In the genomic region with DNA sequence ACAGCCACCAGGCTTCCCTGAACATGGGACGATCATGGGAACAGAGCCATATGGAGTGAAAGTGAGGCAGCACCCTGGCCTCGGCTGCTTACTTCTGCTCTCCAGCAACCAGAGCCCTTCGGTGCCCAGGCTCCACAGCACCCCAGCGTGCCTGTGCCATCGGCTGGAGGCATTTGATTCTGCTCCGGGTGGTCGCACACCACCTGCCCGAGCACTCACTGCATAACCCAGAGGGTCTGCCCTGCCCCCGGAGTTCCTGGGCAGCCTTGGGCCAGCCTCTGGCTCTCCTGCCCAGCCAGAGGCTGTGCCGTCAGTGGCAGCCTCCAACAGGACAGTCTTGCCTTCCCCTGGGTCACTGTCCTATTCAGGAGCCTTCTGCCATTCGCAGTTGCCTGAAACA, we compare ENCODE assay signal across 25 cellular contexts. TPM values are rescaled to one million over a fixed set of nuclear protein-coding genes. Genes with fewer than 3 reads are reported as not detected.
"Had no signal": no experiment of that assay in that cellular context is flagged by ENCODE, and none has a peak within 500 bp of the region (broad histone marks: within the 10 kb centered on the region; RNA-seq: fewer than 3 reads in every experiment).

No MANE protein-coding gene starts in this region.

- H3K4me3 ChIP-seq: MG63, SJSA1, SK-N-MC had no signal

- FAIRE-seq: HepG2, RCC 7860 had no signal

- H3K27ac ChIP-seq: SJSA1, SK-N-MC had no signal

- H3K4me1 ChIP-seq: SJSA1 had no signal

- ATAC-seq: HepG2 had no signal

- H3K36me3 ChIP-seq: MG63, SJSA1 had no signal

- H3K9me3 ChIP-seq: MG63, SJSA1 had no signal

- H3K27me3 ChIP-seq: MG63 had no signal

- DNase-seq: IMR-90, Karpas-422, KG1, MG63, NCI-H1092, NCI-H1105 treated with DMSO at 0.1 percent for 48 hours, NCI-H1417 treated with DMSO at 0.1 percent for 48 hours, NCI-H146, NCI-H1694 treated with DMSO at 0.1 percent for 48 hours, NCI-H1930, NCI-H2081, NCI-H2107, NCI-H2227 treated with DMSO at 0.1 percent for 48 hours, NCI-H524, NCI-H526 treated with DMSO at 0.1 percent for 48 hours, NCI-H748 treated with DMSO at 0.1 percent for 48 hours, Right ventricle myocardium superior, RPMI8226, SIG-M5 had no signal

RNA-seq across cellular contexts. Expression of a gene that starts 3.9 kb away (rescaled TPM):
- total RNA-seq: HepG2, HT1080, IMR-90, NCI-H460, Right ventricle myocardium superior, SJSA1 had no signal
- polyA plus RNA-seq: HepG2, IMR-90 had no signal

RNA-seq across cellular contexts. Expression of a gene that starts 10.8 kb away (rescaled TPM):
- total RNA-seq: HepG2 had no signal
- polyA plus RNA-seq: HepG2 had no signal

RNA-seq across cellular contexts. Expression of a gene that starts 18.1 kb away (rescaled TPM):
- total RNA-seq: HepG2, HT1080, IMR-90, NCI-H460, SJSA1 had no signal
- polyA plus RNA-seq: HepG2, IMR-90 had no signal
